ENCODE assay signal across 9 cellular contexts in genomic region chr11:35282226-35282882, GRCh38.
DNase-seq lines count a peak whose midpoint lies in the region; ATAC-seq and TF ChIP-seq lines count a peak whose summit lies in the region.
"Had no signal": no experiment of that assay in that cellular context is flagged by ENCODE, and none has a peak within 500 bp of the region (broad histone marks: within the 10 kb centered on the region; RNA-seq: fewer than 3 reads in every experiment).

No MANE protein-coding gene starts in this region.

- H4K8ac ChIP-seq in IMR-90 (ENCODE audit: low read depth in 2 of 2, low read length in 2 of 2) = peak overlapping the region in 1 of 2 experiments; percentile 41; a peak in 2 of 4 replicates

- no peaks in the 10 kb centered on the region for H3K36me3 Mint-ChIP-seq in chondrocyte (ENCODE audit: low read depth)

- H3K9me3 ChIP-seq in IMR-90 (ENCODE audit: control insufficient read depth, insufficient read depth, low read length) (no peaks in the 10 kb centered on the region), adipocyte (ENCODE audit: control insufficient read depth, low read length) (no peaks in the 10 kb centered on the region), right atrium auricular region (no peaks in the 10 kb centered on the region), subcutaneous abdominal adipose tissue (ENCODE audit: control insufficient read depth in 5 of 5, low read length in 5 of 5) (no peaks in the 10 kb centered on the region)

- H3K27me3 ChIP-seq in IMR-90 (ENCODE audit: control insufficient read depth, insufficient read depth, low read length) (no peaks in the 10 kb centered on the region), adipocyte (replicated peaks; ENCODE audit: control insufficient read depth, insufficient read depth, low read length) (no peaks in the 10 kb centered on the region), right atrium auricular region (no peaks in the 10 kb centered on the region), subcutaneous abdominal adipose tissue (ENCODE audit: control insufficient read depth in 5 of 5, insufficient read depth in 4 of 5, low read length in 5 of 5) (no peaks in the 10 kb centered on the region)

- 83% methylated on average over 1 of the region's 2 CpGs; no CpG with 5 or more reads in 1 of the 2 experiments for WGBS in IMR-90 (ENCODE audit: extremely low coverage in 2 of 2, insufficient read length in 1 of 2), 2 experiments

- H3K14ac ChIP-seq in IMR-90 (replicated peaks; ENCODE audit: low read depth, low read length) = peak overlapping the region; percentile 69; the same call in 1 of the 2 replicates

- H2BK5ac ChIP-seq in IMR-90 (ENCODE audit: low read depth, low read length, poor library complexity, severe bottlenecking) = peak overlapping the region; percentile 64

- BruUV-seq in IMR-90 (replicated peaks; lab: Mats Ljungman, UMichigan) = no TSS peak

- intact Hi-C loops in IMR-90 (cut with micrococcal nuclease) = no loop called here

- H4K91ac ChIP-seq in IMR-90 (ENCODE audit: insufficient read depth, low read depth, low read length) = peak overlapping the region; percentile 71

- H3K4me3 ChIP-seq in IMR-90 (ENCODE audit: insufficient read depth, low read depth, low read length) (no peak overlapping the region), adipocyte (ENCODE audit: low read length) (peak overlapping the region; percentile 3), right atrium auricular region (no peak overlapping the region), subcutaneous abdominal adipose tissue (ENCODE audit: low read depth in 1 of 5, low read length in 5 of 5) (no peak overlapping the region)

- no peak overlapping the region for H2AFZ ChIP-seq in IMR-90 (replicated peaks; ENCODE audit: low read length, poor library complexity)

- CTCF ChIA-PET in IMR-90 (lab: Yijun Ruan, JAX) = no interaction called here

- H3K18ac ChIP-seq in IMR-90 (ENCODE audit: low read depth, low read length) = peak overlapping the region; percentile 89

- no peaks in the 10 kb centered on the region for H3K9me3 Mint-ChIP-seq in chondrocyte (ENCODE audit: low read depth)

- H3K56ac ChIP-seq in IMR-90 (ENCODE audit: extremely low read depth, insufficient read depth, low read length) = no peak overlapping the region

- H3K27ac ChIP-seq in IMR-90 (ENCODE audit: insufficient read depth, low read length) (peak overlapping the region; percentile 36), right atrium auricular region (peak overlapping the region; percentile 55 to 62), subcutaneous abdominal adipose tissue (ENCODE audit: low read depth, low read length) (peak overlapping the region; percentile 74)

- ATAC-seq in IMR-90 (ENCODE audit: low read depth) = peak; percentile 100
- ATAC-seq in HG03354 (IDR thresholded peaks at IDR 0.05; ENCODE audit: poor library complexity, severe bottlenecking, unreplicated experiment) = no peak
- ATAC-seq in GM19397 (IDR thresholded peaks at IDR 0.05; ENCODE audit: unreplicated experiment) = no peak
- ATAC-seq: HepG2 had no signal

- dilution Hi-C loops in IMR-90 (cut with HindIII; ENCODE audit: low sequenced_read_pairs, unreplicated experiment) = no loop called here

- peak overlapping the region; percentile 71; the same call in 2 of the 3 replicates for H2BK15ac ChIP-seq in IMR-90 (ENCODE audit: low read depth, low read length)

- H3K4me1 ChIP-seq in IMR-90 (ENCODE audit: control insufficient read depth, insufficient read depth, low read length) (peaks cover 9% of the 10 kb centered on the region), adipocyte (ENCODE audit: control insufficient read depth, insufficient read depth, low read length) (peaks cover 33% of the 10 kb centered on the region), right atrium auricular region (peaks cover 0 to 22% of the 10 kb centered on the region in 2 donors), subcutaneous abdominal adipose tissue (ENCODE audit: control insufficient read depth in 5 of 5, insufficient read depth in 5 of 5, low read length in 5 of 5) (peaks cover 6 to 21% (median 10%) of the 10 kb centered on the region in 5 donors)

- peak overlapping the region; percentile 61; the same call in 1 of the 2 replicates for H4K5ac ChIP-seq in IMR-90 (ENCODE audit: low read depth, low read length)

- TF ChIP-seq CTCF in IMR-90 (conservative IDR thresholded peaks at IDR 0.05; ENCODE audit: low read depth, low read length) (no peak), right atrium auricular region (IDR thresholded peaks at IDR 0.05) (no peak), chondrocyte (IDR thresholded peaks at IDR 0.05) (no peak)

- H3K9ac ChIP-seq in IMR-90 (ENCODE audit: low read depth, low read length) = peak overlapping the region; percentile 16; the same call in 1 of the 2 replicates
- H3K9ac ChIP-seq in adipocyte (ENCODE audit: low read length) = peak overlapping the region; percentile 60
- no peak overlapping the region for H3K9ac ChIP-seq in subcutaneous abdominal adipose tissue (ENCODE audit: low read length in 5 of 5)

- peak overlapping the region; percentile 83 for H2BK20ac ChIP-seq in IMR-90 (ENCODE audit: low read depth, low read length)

- H2AK9ac ChIP-seq in IMR-90 (replicated peaks; ENCODE audit: low read depth, low read length, poor library complexity) = no peak overlapping the region

- peak overlapping the region; percentile 50; the same call in 1 of the 2 replicates for H3K23ac ChIP-seq in IMR-90 (ENCODE audit: low read depth, low read length)

- peak overlapping the region; percentile 81 for H2BK120ac ChIP-seq in IMR-90 (ENCODE audit: low read depth, low read length)

- no peak overlapping the region for H3K27ac Mint-ChIP-seq in chondrocyte (ENCODE audit: unreplicated experiment)

- in situ Hi-C loops in IMR-90 (cut with MboI; ENCODE audit: low sequenced_read_pairs) = no loop called here

- peaks cover 4% of the 10 kb centered on the region for H3K4me1 Mint-ChIP-seq in chondrocyte (ENCODE audit: low read depth)

- peak overlapping the region; percentile 55; the same call in 1 of the 2 replicates for H3K4me2 ChIP-seq in IMR-90 (ENCODE audit: low read depth, low read length)

- DNase-seq in IMR-90 = peak; percentile 89
- DNase-seq in adipocyte (ENCODE audit: low read depth) = peak; percentile 48
- DNase-seq in right atrium auricular region (ENCODE audit: low spot score) = no peak
- no peak for DNase-seq in chondrocyte (ENCODE audit: low spot score)
- DNase-seq in SKM-1 (lab: John Stamatoyannopoulos, UW; ENCODE audit: unreplicated experiment) = no peak

- no peak for TF ChIP-seq POLR2A in IMR-90 (IDR thresholded peaks at IDR 0.05; ENCODE audit: low read depth, low read length)

- H3K79me1 ChIP-seq in IMR-90 (ENCODE audit: low read depth in 1 of 2, low read length in 2 of 2) = no peaks in the 10 kb centered on the region

- TF ChIP-seq RAD21 in IMR-90 (IDR thresholded peaks at IDR 0.05; ENCODE audit: low read length) = no peak

- H3K36me3 ChIP-seq in IMR-90 (ENCODE audit: control insufficient read depth, insufficient read depth, low read length) = no peaks in the 10 kb centered on the region
- H3K36me3 ChIP-seq in adipocyte (ENCODE audit: control insufficient read depth, insufficient read depth, low read length, severe bottlenecking) = no peaks in the 10 kb centered on the region
- no peaks in the 10 kb centered on the region for H3K36me3 ChIP-seq in right atrium auricular region
- no peaks in the 10 kb centered on the region for H3K36me3 ChIP-seq in subcutaneous abdominal adipose tissue (ENCODE audit: control insufficient read depth in 5 of 5, insufficient read depth in 5 of 5, low read length in 5 of 5)

- peak overlapping the region; percentile 79 for H3K4ac ChIP-seq in IMR-90 (ENCODE audit: low read depth, low read length)

- no peak overlapping the region for H3K4me3 Mint-ChIP-seq in chondrocyte (ENCODE audit: unreplicated experiment)

- no peaks in the 10 kb centered on the region for H3K27me3 Mint-ChIP-seq in chondrocyte (ENCODE audit: low read depth)

- no peaks in the 10 kb centered on the region for H4K20me1 ChIP-seq in IMR-90 (ENCODE audit: insufficient read depth, low read length)

- peak overlapping the region; percentile 85 for H2AK5ac ChIP-seq in IMR-90 (ENCODE audit: low read depth, low read length)

- peaks cover 12% of the 10 kb centered on the region; the same call in 1 of the 2 replicates for H3K9me1 ChIP-seq in IMR-90 (ENCODE audit: insufficient read depth, low read length)

- POLR2A ChIA-PET in IMR-90 (lab: Charles Lee; ENCODE audit: unreplicated experiment) = no interaction called here

TF ChIP-seq in IMR-90, 13 proteins besides CTCF, POLR2A, EP300 and RAD21 (continues in another document):
- TF ChIP-seq RFX5 (IDR thresholded peaks at IDR 0.05; ENCODE audit: low read depth, low read length) (no peak), ELK1 (IDR thresholded peaks at IDR 0.05; ENCODE audit: borderline replicate concordance, low read depth, low read length) (no peak), MAZ (IDR thresholded peaks at IDR 0.05; ENCODE audit: borderline replicate concordance, low read depth, low read length) (no peak), CEBPB (IDR thresholded peaks at IDR 0.05; ENCODE audit: low read depth, low read length) (peak; percentile 81), FOS (IDR thresholded peaks at IDR 0.05; ENCODE audit: low read depth, low read length) (peak; percentile 83), MAFK (IDR thresholded peaks at IDR 0.05; ENCODE audit: low read depth, low read length) (no peak), BHLHE40 (IDR thresholded peaks at IDR 0.05; ENCODE audit: low read depth, low read length) (no peak), NFE2L2 (IDR thresholded peaks at IDR 0.05; ENCODE audit: low read depth, low read length) (no peak), CHD1 (IDR thresholded peaks at IDR 0.05; ENCODE audit: low read depth, low read length) (no peak), MXI1 (IDR thresholded peaks at IDR 0.05; ENCODE audit: borderline replicate concordance, low read depth, low read length) (no peak)
- TF ChIP-seq, protein P1, sequence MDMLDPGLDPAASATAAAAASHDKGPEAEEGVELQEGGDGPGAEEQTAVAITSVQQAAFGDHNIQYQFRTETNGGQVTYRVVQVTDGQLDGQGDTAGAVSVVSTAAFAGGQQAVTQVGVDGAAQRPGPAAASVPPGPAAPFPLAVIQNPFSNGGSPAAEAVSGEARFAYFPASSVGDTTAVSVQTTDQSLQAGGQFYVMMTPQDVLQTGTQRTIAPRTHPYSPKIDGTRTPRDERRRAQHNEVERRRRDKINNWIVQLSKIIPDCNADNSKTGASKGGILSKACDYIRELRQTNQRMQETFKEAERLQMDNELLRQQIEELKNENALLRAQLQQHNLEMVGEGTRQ (IDR thresholded peaks at IDR 0.05; ENCODE audit: low read depth, low read length) = no peak

Comparison
In these comparisons a context has a peak if more than half of its experiments do, and no peak if none do; other contexts are left out.
1. DNase-seq: peak in IMR-90 (single experiment) and adipocyte (single experiment); none in right atrium auricular region (single experiment), chondrocyte (single experiment) and SKM-1 (single experiment).
2. H3K9ac ChIP-seq: peak in IMR-90 (single experiment) and adipocyte (single experiment); none in subcutaneous abdominal adipose tissue (0 of 5).
3. Peak in every context shown above with its lines, with median percentiles within 50 percentile points of each other: H3K27ac ChIP-seq.